In genomic region chr19:14528419-14529253, GRCh38 we compare ENCODE assay signal across 9 cellular contexts. TPM values are rescaled to one million over a fixed set of nuclear protein-coding genes. Genes with fewer than 3 reads are reported as not detected.
DNase-seq lines count a peak whose midpoint lies in the region; ATAC-seq lines count a peak whose summit lies in the region.
"Had no signal": no experiment of that assay in that cellular context is flagged by ENCODE, and none has a peak within 500 bp of the region (broad histone marks: within the 10 kb centered on the region; RNA-seq: fewer than 3 reads in every experiment).

No MANE protein-coding gene starts in this region.

- no peaks in the 10 kb centered on the region for H3K9me3 Mint-ChIP-seq in activated CD8-positive, alpha-beta T cell treated with anti-CD3 and anti-CD28 coated beads, Interleukin-2, amount 10 ng/mL, durations not matched to agents 7 days and 5 days (ENCODE audit: insufficient read depth)
- H3K9me3 Mint-ChIP-seq in stimulated activated naive CD8-positive, alpha-beta T cell treated with anti-CD3 and anti-CD28 coated beads, Interleukin-15, amount 100 ng/mL, for 72 hours = no peaks in the 10 kb centered on the region

- peaks cover 30% of the 10 kb centered on the region for H3K4me1 Mint-ChIP-seq in activated CD8-positive, alpha-beta T cell treated with anti-CD3 and anti-CD28 coated beads, Interleukin-2, amount 10 ng/mL, durations not matched to agents 7 days and 5 days (ENCODE audit: low read depth)
- peaks cover 38% of the 10 kb centered on the region for H3K4me1 Mint-ChIP-seq in stimulated activated naive CD8-positive, alpha-beta T cell treated with anti-CD3 and anti-CD28 coated beads, Interleukin-15, amount 100 ng/mL, for 72 hours

- peak overlapping the region; percentile 96 for H3K27ac Mint-ChIP-seq in activated CD8-positive, alpha-beta T cell treated with anti-CD3 and anti-CD28 coated beads, Interleukin-2, amount 10 ng/mL, durations not matched to agents 7 days and 5 days
- peak overlapping the region; percentile 96 for H3K27ac Mint-ChIP-seq in stimulated activated naive CD8-positive, alpha-beta T cell treated with anti-CD3 and anti-CD28 coated beads, Interleukin-15, amount 100 ng/mL, for 72 hours

- no peaks in the 10 kb centered on the region for H3K9me3 ChIP-seq in HUES6 (ENCODE audit: control insufficient read depth, insufficient read depth, low read depth, low read length)

- H3K36me3 Mint-ChIP-seq in activated CD8-positive, alpha-beta T cell treated with anti-CD3 and anti-CD28 coated beads, Interleukin-2, amount 10 ng/mL, durations not matched to agents 7 days and 5 days (ENCODE audit: low read depth) = peaks cover 14% of the 10 kb centered on the region

- H3K27ac ChIP-seq in HUES6 (ENCODE audit: low read depth, low read length) = no peak overlapping the region

- H3K4me3 ChIP-seq in HUES6 (ENCODE audit: low read depth, low read length) (peak overlapping the region; percentile 63), iPS-11a (ENCODE audit: low read depth, low read length) (peak overlapping the region; percentile 39)

- no peaks in the 10 kb centered on the region for H3K27me3 Mint-ChIP-seq in activated CD8-positive, alpha-beta T cell treated with anti-CD3 and anti-CD28 coated beads, Interleukin-2, amount 10 ng/mL, durations not matched to agents 7 days and 5 days (ENCODE audit: low read depth)
- no peaks in the 10 kb centered on the region for H3K27me3 Mint-ChIP-seq in stimulated activated naive CD8-positive, alpha-beta T cell treated with anti-CD3 and anti-CD28 coated beads, Interleukin-15, amount 100 ng/mL, for 72 hours

- H3K36me3 ChIP-seq in HUES6 (ENCODE audit: control insufficient read depth, insufficient read depth, low read length) = peaks cover 4% of the 10 kb centered on the region; the same call in 1 of the 2 replicates

- no peaks in the 10 kb centered on the region for H3K27me3 ChIP-seq in HUES6 (ENCODE audit: control insufficient read depth, insufficient read depth, low read length)

- H3K9ac ChIP-seq in HUES6 (ENCODE audit: low read length) = no peak overlapping the region

- DNase-seq in activated CD8-positive, alpha-beta T cell treated with anti-CD3 and anti-CD28 coated beads, Interleukin-2, amount 10 ng/mL, durations not matched to agents 7 days and 5 days = no peak
- DNase-seq in stimulated activated naive CD8-positive, alpha-beta T cell treated with anti-CD3 and anti-CD28 coated beads, Interleukin-15, amount 100 ng/mL, for 72 hours = no peak
- DNase-seq in NCI-H1436 treated with DMSO at 0.1 percent for 48 hours (lab: John Stamatoyannopoulos, UW) (no peak), HT-29 (ENCODE audit: low spot score) (no peak), NCI-H2227 treated with DMSO at 0.1 percent for 48 hours (lab: John Stamatoyannopoulos, UW) (no peak)

- ATAC-seq in activated CD8-positive, alpha-beta T cell treated with anti-CD3 and anti-CD28 coated beads, Interleukin-2, amount 10 ng/mL, durations not matched to agents 7 days and 5 days = no peak
- no peak for ATAC-seq in stimulated activated naive CD8-positive, alpha-beta T cell treated with anti-CD3 and anti-CD28 coated beads, Interleukin-15, amount 100 ng/mL, for 72 hours
- ATAC-seq in HG02852 (IDR thresholded peaks at IDR 0.05; ENCODE audit: unreplicated experiment) = no peak

- peak overlapping the region; percentile 97 for H3K4me3 Mint-ChIP-seq in activated CD8-positive, alpha-beta T cell treated with anti-CD3 and anti-CD28 coated beads, Interleukin-2, amount 10 ng/mL, durations not matched to agents 7 days and 5 days
- H3K4me3 Mint-ChIP-seq in stimulated activated naive CD8-positive, alpha-beta T cell treated with anti-CD3 and anti-CD28 coated beads, Interleukin-15, amount 100 ng/mL, for 72 hours = peak overlapping the region; percentile 94 to 100

- peaks cover 10% of the 10 kb centered on the region; the same call in 1 of the 2 replicates for H3K4me1 ChIP-seq in HUES6 (ENCODE audit: control insufficient read depth, insufficient read depth, low read length)

- CTCF ChIA-PET in activated CD8-positive, alpha-beta T cell treated with anti-CD3 and anti-CD28 coated beads, Interleukin-2, amount 10 ng/mL, durations not matched to agents 7 days and 5 days (lab: Charles Lee) = no interaction called here

- POLR2A ChIA-PET in activated CD8-positive, alpha-beta T cell treated with anti-CD3 and anti-CD28 coated beads, Interleukin-2, amount 10 ng/mL, durations not matched to agents 7 days and 5 days (lab: Charles Lee) = interaction anchor here (0.7 to 3.7 kb wide), 4 partner anchors 11 to 30 kb away, joined by 3 to 37 read pairs (median 6); partner anchors contain the start of gene DNAJB1

RNA-seq across cellular contexts. Expression of gene TECR, which starts 0.8 kb away (rescaled TPM):
- 100 to 1,000 TPM; 153 to 163 TPM for total RNA-seq in activated CD8-positive, alpha-beta T cell treated with anti-CD3 and anti-CD28 coated beads, Interleukin-2, amount 10 ng/mL, durations not matched to agents 7 days and 5 days
- 117 and 146 TPM in 2 replicates for total RNA-seq in HT-29 (2014; rRNA removed; shearing (Covaris generic))

RNA-seq across cellular contexts. Expression of gene DNAJB1, which starts 10.4 kb away (rescaled TPM):
- total RNA-seq in activated CD8-positive, alpha-beta T cell treated with anti-CD3 and anti-CD28 coated beads, Interleukin-2, amount 10 ng/mL, durations not matched to agents 7 days and 5 days = 100 to 1,000 TPM; 110 to 112 TPM
- total RNA-seq in HT-29 (2014; rRNA removed; shearing (Covaris generic)) = 77.7 and 79.9 TPM in 2 replicates

RNA-seq across cellular contexts. Expression of gene GIPC1, which starts 32.7 kb away (rescaled TPM):
- 10 to 100 TPM; 37.9 to 39.3 TPM for total RNA-seq in activated CD8-positive, alpha-beta T cell treated with anti-CD3 and anti-CD28 coated beads, Interleukin-2, amount 10 ng/mL, durations not matched to agents 7 days and 5 days
- total RNA-seq in HT-29 (2014; rRNA removed; shearing (Covaris generic)) = 296 and 305 TPM in 2 replicates

RNA-seq across cellular contexts. Expression of gene NDUFB7, which starts 43.2 kb away (rescaled TPM):
- total RNA-seq in activated CD8-positive, alpha-beta T cell treated with anti-CD3 and anti-CD28 coated beads, Interleukin-2, amount 10 ng/mL, durations not matched to agents 7 days and 5 days = 100 to 1,000 TPM; 133 to 142 TPM
- 482 and 492 TPM in 2 replicates for total RNA-seq in HT-29 (2014; rRNA removed; shearing (Covaris generic))

RNA-seq across cellular contexts. Expression of gene PTGER1, which starts 53.5 kb away (rescaled TPM):
- total RNA-seq in activated CD8-positive, alpha-beta T cell treated with anti-CD3 and anti-CD28 coated beads, Interleukin-2, amount 10 ng/mL, durations not matched to agents 7 days and 5 days = under 1 TPM; 0.32 to 0.44 TPM
- total RNA-seq in HT-29 (2014; rRNA removed; shearing (Covaris generic)) = 0.31 TPM in 1 of 2 replicates, not detected in the other
- total RNA-seq: LHCN-M2 had no signal
